ENCODE assay signal across 12 cellular contexts in the genomic region with DNA sequence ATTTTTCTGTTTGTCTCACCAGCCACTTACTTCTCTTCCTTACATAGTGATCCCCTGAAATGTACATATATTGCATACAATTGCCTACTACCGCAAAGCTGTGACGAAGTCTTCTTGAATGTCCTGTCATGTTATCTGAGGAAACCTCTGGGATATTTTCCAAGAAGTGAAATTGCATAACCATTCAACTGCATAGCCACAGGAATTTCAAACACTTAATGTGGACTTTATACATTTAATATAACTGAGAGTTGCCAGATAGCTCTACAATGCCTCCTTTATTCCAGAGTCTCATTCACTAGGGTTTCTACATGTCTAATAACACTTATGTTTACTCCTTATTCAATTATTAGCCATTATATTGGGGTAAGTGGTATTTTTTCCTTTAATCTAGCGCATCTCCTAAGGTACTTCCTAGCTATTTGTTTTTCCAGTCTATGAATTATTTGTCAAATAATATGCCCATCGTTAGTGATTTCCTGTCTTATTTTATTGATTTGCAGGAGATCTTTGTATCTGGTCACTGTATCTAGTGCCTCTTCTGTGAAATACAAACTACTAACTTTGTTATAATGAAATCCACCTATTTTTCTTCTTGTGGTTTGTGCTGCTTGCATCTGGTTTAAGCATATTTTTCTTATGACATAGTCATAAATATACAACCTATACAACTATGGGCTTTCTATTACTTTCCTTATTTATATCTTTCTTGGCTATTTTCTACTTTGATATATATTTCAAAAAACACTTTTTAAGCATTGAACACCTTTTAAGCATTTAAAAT.
DNase-seq lines count a peak whose midpoint lies in the region; TF ChIP-seq lines count a peak whose summit lies in the region.
"Had no signal": no experiment of that assay in that cellular context is flagged by ENCODE, and none has a peak within 500 bp of the region (broad histone marks: within the 10 kb centered on the region; RNA-seq: fewer than 3 reads in every experiment).

No MANE protein-coding gene starts in this region.

- TF ChIP-seq RAD21 in Ishikawa (IDR thresholded peaks at IDR 0.05; ENCODE audit: low read depth), result 0 out of 2 replicates have a peak, but pooled peaks have one; percentile 6

- peak; percentile 82 for TF ChIP-seq EP300 in Ishikawa (IDR thresholded peaks at IDR 0.05; ENCODE audit: borderline replicate concordance)

- no peaks in the 10 kb centered on the region for H3K36me3 ChIP-seq in kidney epithelial cell (ENCODE audit: control insufficient read depth, insufficient read depth, low read length)

- no peak overlapping the region for H3K27ac ChIP-seq in substantia nigra (ENCODE audit: low read depth, low read length, poor library complexity, severe bottlenecking)

- H3K4me3 ChIP-seq in kidney epithelial cell (ENCODE audit: low read depth, low read length), result no peak overlapping the region

- no peaks in the 10 kb centered on the region for H3K27me3 ChIP-seq in kidney epithelial cell (ENCODE audit: control insufficient read depth, insufficient read depth, low read length)

- DNase-seq in AG08395 (ENCODE audit: low spot score) (peak; percentile 5), amniotic stem cell (lab: John Stamatoyannopoulos, UW) (peak; percentile 89), kidney epithelial cell (ENCODE audit: low read depth) (peak; percentile 87), NCI-H510A (lab: John Stamatoyannopoulos, UW) (no peak), G401 (ENCODE audit: low spot score) (no peak), GM13977 (ENCODE audit: low spot score) (no peak), substantia nigra (lab: John Stamatoyannopoulos, UW) (no peak)
- DNase-seq: activated T-cell treated with anti-CD3 and anti-CD28 coated beads, Interleukin-2, amount 50 U/mL, for 72 hours; CD8-positive, alpha-beta memory T cell; H9; T-helper 17 cell had no signal

- in situ Hi-C loops in G401 (cut with HindIII; ENCODE audit: low sequenced_read_pairs), result no loop called here
- in situ Hi-C loops in GM13977 (cut with MboI; ENCODE audit: low pct_unique_long_range_greater_than_20kb, low sequenced_read_pairs, unreplicated experiment), result no loop called here

- TF ChIP-seq CTCF in kidney epithelial cell (IDR thresholded peaks at IDR 0.05; ENCODE audit: insufficient read depth, low read length, poor library complexity, severe bottlenecking), result no peak
- TF ChIP-seq CTCF in GM13977 (IDR thresholded peaks at IDR 0.05; ENCODE audit: extremely low read depth, insufficient read depth, missing control alignments), result no peak

TF ChIP-seq in Ishikawa, 13 proteins besides CTCF, POLR2A, EP300 and RAD21:
- TF ChIP-seq NFIC (IDR thresholded peaks at IDR 0.05) (peak; percentile 90), ZBTB7A (IDR thresholded peaks at IDR 0.05; ENCODE audit: low read depth) (no peak), TAF1 (IDR thresholded peaks at IDR 0.05; ENCODE audit: low read depth) (no peak), TEAD4 (IDR thresholded peaks at IDR 0.05) (peak; percentile 92), YY1 (IDR thresholded peaks at IDR 0.05; ENCODE audit: low read depth) (no peak), EGR1 (IDR thresholded peaks at IDR 0.05) (no peak), CEBPB (IDR thresholded peaks at IDR 0.05) (peak; percentile 97), CREB1 (IDR thresholded peaks at IDR 0.05; ENCODE audit: low read depth) (peak; percentile 58; the same call in 1 of the 2 replicates), TCF12 (IDR thresholded peaks at IDR 0.05; ENCODE audit: low read depth) (peak; percentile 75), FOXM1 (IDR thresholded peaks at IDR 0.05; ENCODE audit: borderline replicate concordance, low read depth) (peak; percentile 47; the same call in 1 of the 2 replicates)
- TF ChIP-seq, protein P1, sequence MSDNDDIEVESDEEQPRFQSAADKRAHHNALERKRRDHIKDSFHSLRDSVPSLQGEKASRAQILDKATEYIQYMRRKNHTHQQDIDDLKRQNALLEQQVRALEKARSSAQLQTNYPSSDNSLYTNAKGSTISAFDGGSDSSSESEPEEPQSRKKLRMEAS (IDR thresholded peaks at IDR 0.05), result no peak
- TF ChIP-seq, protein P2, sequence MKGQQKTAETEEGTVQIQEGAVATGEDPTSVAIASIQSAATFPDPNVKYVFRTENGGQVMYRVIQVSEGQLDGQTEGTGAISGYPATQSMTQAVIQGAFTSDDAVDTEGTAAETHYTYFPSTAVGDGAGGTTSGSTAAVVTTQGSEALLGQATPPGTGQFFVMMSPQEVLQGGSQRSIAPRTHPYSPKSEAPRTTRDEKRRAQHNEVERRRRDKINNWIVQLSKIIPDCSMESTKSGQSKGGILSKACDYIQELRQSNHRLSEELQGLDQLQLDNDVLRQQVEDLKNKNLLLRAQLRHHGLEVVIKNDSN (IDR thresholded peaks at IDR 0.05), result 0 out of 2 replicates have a peak, but pooled peaks have one; percentile 3
- TF ChIP-seq, protein P3, sequence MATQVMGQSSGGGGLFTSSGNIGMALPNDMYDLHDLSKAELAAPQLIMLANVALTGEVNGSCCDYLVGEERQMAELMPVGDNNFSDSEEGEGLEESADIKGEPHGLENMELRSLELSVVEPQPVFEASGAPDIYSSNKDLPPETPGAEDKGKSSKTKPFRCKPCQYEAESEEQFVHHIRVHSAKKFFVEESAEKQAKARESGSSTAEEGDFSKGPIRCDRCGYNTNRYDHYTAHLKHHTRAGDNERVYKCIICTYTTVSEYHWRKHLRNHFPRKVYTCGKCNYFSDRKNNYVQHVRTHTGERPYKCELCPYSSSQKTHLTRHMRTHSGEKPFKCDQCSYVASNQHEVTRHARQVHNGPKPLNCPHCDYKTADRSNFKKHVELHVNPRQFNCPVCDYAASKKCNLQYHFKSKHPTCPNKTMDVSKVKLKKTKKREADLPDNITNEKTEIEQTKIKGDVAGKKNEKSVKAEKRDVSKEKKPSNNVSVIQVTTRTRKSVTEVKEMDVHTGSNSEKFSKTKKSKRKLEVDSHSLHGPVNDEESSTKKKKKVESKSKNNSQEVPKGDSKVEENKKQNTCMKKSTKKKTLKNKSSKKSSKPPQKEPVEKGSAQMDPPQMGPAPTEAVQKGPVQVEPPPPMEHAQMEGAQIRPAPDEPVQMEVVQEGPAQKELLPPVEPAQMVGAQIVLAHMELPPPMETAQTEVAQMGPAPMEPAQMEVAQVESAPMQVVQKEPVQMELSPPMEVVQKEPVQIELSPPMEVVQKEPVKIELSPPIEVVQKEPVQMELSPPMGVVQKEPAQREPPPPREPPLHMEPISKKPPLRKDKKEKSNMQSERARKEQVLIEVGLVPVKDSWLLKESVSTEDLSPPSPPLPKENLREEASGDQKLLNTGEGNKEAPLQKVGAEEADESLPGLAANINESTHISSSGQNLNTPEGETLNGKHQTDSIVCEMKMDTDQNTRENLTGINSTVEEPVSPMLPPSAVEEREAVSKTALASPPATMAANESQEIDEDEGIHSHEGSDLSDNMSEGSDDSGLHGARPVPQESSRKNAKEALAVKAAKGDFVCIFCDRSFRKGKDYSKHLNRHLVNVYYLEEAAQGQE (IDR thresholded peaks at IDR 0.05; ENCODE audit: low read depth), result no peak

Comparison
In these comparisons a context has a peak if more than half of its experiments do, and no peak if none do; other contexts are left out.
1. DNase-seq: peak in AG08395 (single experiment), amniotic stem cell (single experiment) and kidney epithelial cell (single experiment); none in NCI-H510A (single experiment), G401 (single experiment), GM13977 (single experiment) and substantia nigra (0 of 49).